21 cellular contexts compared by ENCODE assay signal in genomic region chr15:90520365-90520764, GRCh38.
"Had no signal": no experiment of that assay in that cellular context is flagged by ENCODE, and none has a peak within 500 bp of the region (broad histone marks: within the 10 kb centered on the region; RNA-seq: fewer than 3 reads in every experiment).

No MANE protein-coding gene starts in this region.

- H3K9me3 Mint-ChIP-seq: activated CD4-positive, alpha-beta memory T cell treated with anti-CD3 and anti-CD28 coated beads, Interleukin-2, amount 10 ng/mL, durations not matched to agents 7 days and 5 days; activated T-helper 17 cell treated with anti-CD3 and anti-CD28 coated beads, Interleukin-2, amount 50 U/mL, for 72 hours; brain; memory B cell; neural crest cell; WTC11 had no signal

- ATAC-seq: activated CD8-positive, alpha-beta memory T cell treated with anti-CD3 and anti-CD28 coated beads, Interleukin-2, amount 10 ng/mL, durations not matched to agents 7 days and 5 days; activated T-helper 17 cell treated with anti-CD3 and anti-CD28 coated beads, Interleukin-2, amount 50 U/mL, for 72 hours; heart right ventricle; left ventricle myocardium superior; stimulated activated naive CD8-positive, alpha-beta T cell treated with anti-CD3 and anti-CD28 coated beads, Interleukin-15, Interleukin-2, amounts not matched to agents 100 U/mL and 50 U/mL, for 24 hours; T-helper 17 cell; WTC11 had no signal

- DNase-seq: activated CD4-positive, alpha-beta memory T cell treated with anti-CD3 and anti-CD28 coated beads, Interleukin-2, amount 10 ng/mL, durations not matched to agents 7 days and 5 days; activated CD4-positive, alpha-beta T cell treated with anti-CD3 and anti-CD28 coated beads for 4 hours; activated CD8-positive, alpha-beta memory T cell treated with anti-CD3 and anti-CD28 coated beads, Interleukin-2, amount 10 ng/mL, durations not matched to agents 7 days and 5 days; activated naive CD4-positive, alpha-beta T cell; activated T-cell treated with anti-CD3 and anti-CD28 coated beads, Interleukin-2, amount 50 U/mL, for 1 hour; central memory CD4-positive, alpha-beta T cell; cortex of kidney; heart right ventricle; left ventricle myocardium superior; stimulated activated CD4-positive, alpha-beta T cell treated with anti-CD3 and anti-CD28 coated beads, Interleukin-2, amount 100 ng/mL, for 24 hours; stimulated activated naive CD8-positive, alpha-beta T cell treated with anti-CD3 and anti-CD28 coated beads, Interleukin-15, Interleukin-2, amounts not matched to agents 100 U/mL and 50 U/mL, for 24 hours; T-helper 17 cell had no signal

- H3K9me3 ChIP-seq: esophagus muscularis mucosa, heart right ventricle, prostate gland, right atrium auricular region, tibial nerve had no signal

- H3K4me1 Mint-ChIP-seq: activated T-helper 17 cell treated with anti-CD3 and anti-CD28 coated beads, Interleukin-2, amount 50 U/mL, for 72 hours; brain had no signal

- H3K27ac ChIP-seq: esophagus muscularis mucosa, heart right ventricle, prostate gland, right atrium auricular region, tibial nerve had no signal

- H3K36me3 Mint-ChIP-seq: activated CD8-positive, alpha-beta memory T cell treated with anti-CD3 and anti-CD28 coated beads, Interleukin-2, amount 10 ng/mL, durations not matched to agents 7 days and 5 days; brain; memory B cell; WTC11 had no signal

- H3K27me3 ChIP-seq: esophagus muscularis mucosa, heart right ventricle, right atrium auricular region, tibial nerve had no signal

- H3K4me3 Mint-ChIP-seq: activated CD4-positive, alpha-beta memory T cell treated with anti-CD3 and anti-CD28 coated beads, Interleukin-2, amount 10 ng/mL, durations not matched to agents 7 days and 5 days; activated CD8-positive, alpha-beta memory T cell treated with anti-CD3 and anti-CD28 coated beads, Interleukin-2, amount 10 ng/mL, durations not matched to agents 7 days and 5 days; activated T-helper 17 cell treated with anti-CD3 and anti-CD28 coated beads, Interleukin-2, amount 50 U/mL, for 72 hours; brain; memory B cell; neural crest cell; T-helper 17 cell; WTC11 had no signal

- H3K27ac Mint-ChIP-seq: activated CD4-positive, alpha-beta memory T cell treated with anti-CD3 and anti-CD28 coated beads, Interleukin-2, amount 10 ng/mL, durations not matched to agents 7 days and 5 days; activated CD8-positive, alpha-beta memory T cell treated with anti-CD3 and anti-CD28 coated beads, Interleukin-2, amount 10 ng/mL, durations not matched to agents 7 days and 5 days; activated T-helper 17 cell treated with anti-CD3 and anti-CD28 coated beads, Interleukin-2, amount 50 U/mL, for 72 hours; brain; memory B cell; T-helper 17 cell; WTC11 had no signal

- H3K36me3 ChIP-seq: esophagus muscularis mucosa, heart right ventricle, prostate gland, right atrium auricular region, tibial nerve had no signal

- H3K4me1 ChIP-seq: prostate gland, tibial nerve had no signal

- H3K4me3 ChIP-seq: esophagus muscularis mucosa, heart right ventricle, prostate gland, right atrium auricular region, tibial nerve had no signal

- H3K27me3 Mint-ChIP-seq: activated CD4-positive, alpha-beta memory T cell treated with anti-CD3 and anti-CD28 coated beads, Interleukin-2, amount 10 ng/mL, durations not matched to agents 7 days and 5 days; activated CD8-positive, alpha-beta memory T cell treated with anti-CD3 and anti-CD28 coated beads, Interleukin-2, amount 10 ng/mL, durations not matched to agents 7 days and 5 days; activated T-helper 17 cell treated with anti-CD3 and anti-CD28 coated beads, Interleukin-2, amount 50 U/mL, for 72 hours; memory B cell; T-helper 17 cell had no signal
